13 cellular contexts compared by ENCODE assay signal in the genomic region with DNA sequence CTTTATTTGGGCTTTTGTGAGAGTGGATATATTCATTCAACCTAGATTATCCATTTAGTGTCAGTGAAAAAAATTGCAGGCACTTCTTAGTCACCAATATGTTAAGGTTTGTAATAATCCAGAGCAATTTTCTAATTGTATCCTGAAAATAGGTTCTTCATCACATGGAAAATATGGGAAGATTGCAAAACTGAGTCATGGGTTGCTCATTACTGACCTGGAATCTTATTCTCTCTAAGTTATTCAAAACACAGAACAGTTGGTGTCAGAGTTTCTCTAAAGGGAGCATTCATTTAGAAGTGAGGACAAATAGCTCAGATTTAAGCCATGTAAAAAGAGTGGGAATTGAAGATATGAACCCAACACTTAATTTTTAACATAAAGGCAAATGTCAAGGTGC.
DNase-seq lines count a peak whose midpoint lies in the region; ATAC-seq and TF ChIP-seq lines count a peak whose summit lies in the region.
"Had no signal": no experiment of that assay in that cellular context is flagged by ENCODE, and none has a peak within 500 bp of the region (broad histone marks: within the 10 kb centered on the region; RNA-seq: fewer than 3 reads in every experiment).

No MANE protein-coding gene starts in this region.

- H3K4me3 ChIP-seq in CD4-positive, alpha-beta memory T cell (ENCODE audit: low read length in 2 of 2) = no peak overlapping the region
- H3K4me3 ChIP-seq: cardiac muscle cell had no signal

- CTCF ChIA-PET in CD4-positive, alpha-beta memory T cell (lab: Charles Lee; ENCODE audit: partially characterized antibody) = no interaction called here

- POLR2A ChIA-PET in CD4-positive, alpha-beta memory T cell (lab: Charles Lee; ENCODE audit: partially characterized antibody) = no interaction called here

- H3K4me3 Mint-ChIP-seq in stimulated activated effector memory CD8-positive, alpha-beta T cell treated with anti-CD3 and anti-CD28 coated beads, Interleukin-12 subunit alpha, Interleukin-12 subunit beta, amount 100 ng/mL, for 72 hours = no peak overlapping the region
- no peak overlapping the region for H3K4me3 Mint-ChIP-seq in CD4-positive, alpha-beta memory T cell
- H3K4me3 Mint-ChIP-seq: activated CD4-positive, alpha-beta T cell treated with anti-CD3 and anti-CD28 coated beads, Interleukin-2, amount 10 ng/mL, durations not matched to agents 7 days and 5 days had no signal

- H3K9me3 Mint-ChIP-seq in stimulated activated effector memory CD8-positive, alpha-beta T cell treated with anti-CD3 and anti-CD28 coated beads, Interleukin-12 subunit alpha, Interleukin-12 subunit beta, amount 100 ng/mL, for 72 hours = no peaks in the 10 kb centered on the region
- no peaks in the 10 kb centered on the region for H3K9me3 Mint-ChIP-seq in CD4-positive, alpha-beta memory T cell
- H3K9me3 Mint-ChIP-seq: activated CD4-positive, alpha-beta T cell treated with anti-CD3 and anti-CD28 coated beads, Interleukin-2, amount 10 ng/mL, durations not matched to agents 7 days and 5 days; activated naive CD4-positive, alpha-beta T cell treated with anti-CD3 and anti-CD28 coated beads, Interleukin-2, amount 50 U/mL, for 72 hours had no signal

- H3K27me3 ChIP-seq in foreskin keratinocyte = no peaks in the 10 kb centered on the region
- H3K27me3 ChIP-seq in CD4-positive, alpha-beta memory T cell (ENCODE audit: insufficient read depth, low read length) = no peaks in the 10 kb centered on the region
- H3K27me3 ChIP-seq: cardiac muscle cell had no signal

- DNase-seq in GM04503 (ENCODE audit: low read depth) (peak; percentile 64), astrocyte of the hippocampus (ENCODE audit: low read depth, low spot score) (peak; percentile 51), foreskin keratinocyte (peak; percentile 36 to 71), NCI-H774 (lab: John Stamatoyannopoulos, UW) (no peak)
- DNase-seq in stimulated activated effector memory CD8-positive, alpha-beta T cell treated with anti-CD3 and anti-CD28 coated beads, Interleukin-12 subunit alpha, Interleukin-12 subunit beta, amount 100 ng/mL, for 72 hours (ENCODE audit: low spot score in 2 of 2) = no peak
- DNase-seq in CD4-positive, alpha-beta memory T cell = no peak
- DNase-seq: activated CD4-positive, alpha-beta T cell treated with anti-CD3 and anti-CD28 coated beads, Interleukin-2, amount 10 ng/mL, durations not matched to agents 7 days and 5 days; activated T-cell treated with anti-CD3 and anti-CD28 coated beads for 4 hours; NCI-H1436 had no signal

- H3K36me3 Mint-ChIP-seq in stimulated activated effector memory CD8-positive, alpha-beta T cell treated with anti-CD3 and anti-CD28 coated beads, Interleukin-12 subunit alpha, Interleukin-12 subunit beta, amount 100 ng/mL, for 72 hours = peaks cover 31% of the 10 kb centered on the region
- H3K36me3 Mint-ChIP-seq in CD4-positive, alpha-beta memory T cell = no peaks in the 10 kb centered on the region
- H3K36me3 Mint-ChIP-seq: activated naive CD4-positive, alpha-beta T cell treated with anti-CD3 and anti-CD28 coated beads, Interleukin-2, amount 50 U/mL, for 72 hours had no signal

- intact Hi-C loops in CD4-positive, alpha-beta memory T cell (cut with micrococcal nuclease) = no loop called here

- H3K27ac Mint-ChIP-seq in stimulated activated effector memory CD8-positive, alpha-beta T cell treated with anti-CD3 and anti-CD28 coated beads, Interleukin-12 subunit alpha, Interleukin-12 subunit beta, amount 100 ng/mL, for 72 hours = peak overlapping the region; percentile 45
- H3K27ac Mint-ChIP-seq in CD4-positive, alpha-beta memory T cell = no peak overlapping the region
- H3K27ac Mint-ChIP-seq: activated CD4-positive, alpha-beta T cell treated with anti-CD3 and anti-CD28 coated beads, Interleukin-2, amount 10 ng/mL, durations not matched to agents 7 days and 5 days; activated naive CD4-positive, alpha-beta T cell treated with anti-CD3 and anti-CD28 coated beads, Interleukin-2, amount 50 U/mL, for 72 hours had no signal

- peaks cover 36% of the 10 kb centered on the region for H3K4me1 ChIP-seq in foreskin keratinocyte
- H3K4me1 ChIP-seq in CD4-positive, alpha-beta memory T cell (ENCODE audit: insufficient read depth, low read length) = no peaks in the 10 kb centered on the region

- no peaks in the 10 kb centered on the region for H3K27me3 Mint-ChIP-seq in CD4-positive, alpha-beta memory T cell
- H3K27me3 Mint-ChIP-seq: activated CD4-positive, alpha-beta T cell treated with anti-CD3 and anti-CD28 coated beads, Interleukin-2, amount 10 ng/mL, durations not matched to agents 7 days and 5 days had no signal

- ATAC-seq in foreskin keratinocyte (no peak), HG03095 (IDR thresholded peaks at IDR 0.05; ENCODE audit: unreplicated experiment) (no peak)
- ATAC-seq in stimulated activated effector memory CD8-positive, alpha-beta T cell treated with anti-CD3 and anti-CD28 coated beads, Interleukin-12 subunit alpha, Interleukin-12 subunit beta, amount 100 ng/mL, for 72 hours = no peak
- ATAC-seq: activated naive CD4-positive, alpha-beta T cell treated with anti-CD3 and anti-CD28 coated beads, Interleukin-2, amount 50 U/mL, for 72 hours had no signal

- H3K36me3 ChIP-seq in CD4-positive, alpha-beta memory T cell (ENCODE audit: insufficient read depth, low read length) = no peaks in the 10 kb centered on the region
- H3K36me3 ChIP-seq: cardiac muscle cell had no signal

- peak overlapping the region; percentile 14 for H3K27ac ChIP-seq in foreskin keratinocyte
- no peak overlapping the region for H3K27ac ChIP-seq in CD4-positive, alpha-beta memory T cell (ENCODE audit: low read depth, low read length)
- H3K27ac ChIP-seq: C4-2B, cardiac muscle cell had no signal

- peaks cover 33% of the 10 kb centered on the region for H3K4me1 Mint-ChIP-seq in stimulated activated effector memory CD8-positive, alpha-beta T cell treated with anti-CD3 and anti-CD28 coated beads, Interleukin-12 subunit alpha, Interleukin-12 subunit beta, amount 100 ng/mL, for 72 hours
- H3K4me1 Mint-ChIP-seq in CD4-positive, alpha-beta memory T cell = peaks cover 0 to 5% (median under 1%) of the 10 kb centered on the region in 4 donors

- no peak for TF ChIP-seq CTCF in foreskin keratinocyte (conservative IDR thresholded peaks at IDR 0.05)

- no peaks in the 10 kb centered on the region for H3K9me3 ChIP-seq in CD4-positive, alpha-beta memory T cell (ENCODE audit: control insufficient read depth in 1 of 2, low read length in 2 of 2)

Comparison
In these comparisons a context has a peak if more than half of its experiments do, and no peak if none do; other contexts are left out.
1. DNase-seq: peak in GM04503 (single experiment), astrocyte of the hippocampus (single experiment) and foreskin keratinocyte (2 of 2); none in stimulated activated effector memory CD8-positive, alpha-beta T cell treated with anti-CD3 and anti-CD28 coated beads, Interleukin-12 subunit alpha, Interleukin-12 subunit beta, amount 100 ng/mL, for 72 hours (0 of 2), CD4-positive, alpha-beta memory T cell (0 of 5) and NCI-H774 (single experiment).